In the genomic region with DNA sequence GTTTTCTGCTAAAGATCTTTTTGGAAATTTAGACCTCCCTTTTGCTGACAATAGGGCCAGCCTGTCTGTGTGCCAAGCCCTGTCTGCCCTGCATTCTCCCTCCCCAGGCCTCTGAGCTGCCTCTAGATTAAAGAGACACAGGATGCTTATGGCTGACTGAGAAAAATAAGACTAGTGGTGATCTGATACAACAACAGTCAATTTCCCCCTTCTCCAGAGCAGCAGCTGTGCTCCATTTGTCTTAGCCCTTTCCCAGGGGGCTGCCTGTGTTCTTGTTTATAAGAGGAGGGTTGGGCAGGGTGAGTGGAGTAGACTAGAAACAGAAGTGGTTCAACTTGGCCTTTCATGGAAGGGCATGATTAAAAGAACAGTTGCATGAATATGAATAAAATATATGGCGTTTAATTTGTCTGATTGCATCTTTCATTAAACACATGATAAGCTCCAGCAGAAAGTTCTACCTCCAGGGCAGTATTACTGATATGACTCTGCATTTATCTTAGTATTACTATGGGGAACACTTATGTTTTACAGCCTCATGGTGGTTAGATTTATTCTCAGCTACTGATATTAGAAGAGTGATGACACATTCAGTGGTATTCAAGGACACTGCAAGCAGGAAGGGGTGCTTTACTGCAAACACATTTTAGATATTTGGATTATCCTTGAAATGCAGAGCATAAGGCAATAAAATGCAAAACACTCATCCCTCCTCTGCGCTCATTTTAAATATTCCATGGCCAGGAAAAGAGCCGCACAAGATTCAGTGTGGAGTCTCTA, we compare ENCODE assay signal across 12 cellular contexts.
DNase-seq lines count a peak whose midpoint lies in the region; ATAC-seq and TF ChIP-seq lines count a peak whose summit lies in the region.
"Had no signal": no experiment of that assay in that cellular context is flagged by ENCODE, and none has a peak within 500 bp of the region (broad histone marks: within the 10 kb centered on the region; RNA-seq: fewer than 3 reads in every experiment).

No MANE protein-coding gene starts in this region.

- H4K20me1 ChIP-seq in GM23248 (ENCODE audit: insufficient read depth) = no peaks in the 10 kb centered on the region
- H4K20me1 ChIP-seq in fibroblast of lung (ENCODE audit: control insufficient read depth, extremely low read depth, insufficient read depth, low read length) = no peaks in the 10 kb centered on the region

- ATAC-seq in GM21515 (IDR thresholded peaks at IDR 0.05; ENCODE audit: unreplicated experiment) (no peak), GM21423 (IDR thresholded peaks at IDR 0.05; ENCODE audit: unreplicated experiment) (no peak)

- H3K9me2 ChIP-seq in GM23248 (ENCODE audit: insufficient read depth) = no peaks in the 10 kb centered on the region

- H2AFZ ChIP-seq in GM23248 = peak overlapping the region; percentile 59
- H2AFZ ChIP-seq in fibroblast of lung (ENCODE audit: low read length) = peak overlapping the region; percentile 57

- H3K27ac ChIP-seq in GM23248 (peak overlapping the region; percentile 74), fibroblast of lung (ENCODE audit: insufficient read depth, low read length) (peak overlapping the region; percentile 65)
- H3K27ac ChIP-seq: C4-2B, ovary had no signal

- H3K9me3 ChIP-seq in GM23248 (ENCODE audit: low read depth) = no peaks in the 10 kb centered on the region
- H3K9me3 ChIP-seq in fibroblast of lung (ENCODE audit: control insufficient read depth, insufficient read depth, low read depth, low read length) = no peaks in the 10 kb centered on the region
- H3K9me3 ChIP-seq: ovary had no signal

- TF ChIP-seq CTCF in fibroblast of lung (conservative IDR thresholded peaks at IDR 0.05 in 1 of 2, IDR thresholded peaks at IDR 0.05 in 1 of 2; ENCODE audit: low read depth in 1 of 2, low read length in 2 of 2) = peak in 1 of 2 donors; percentile 32

- H3K4me2 ChIP-seq in GM23248 (ENCODE audit: unreplicated experiment) = peak overlapping the region; percentile 74
- no peak overlapping the region for H3K4me2 ChIP-seq in fibroblast of lung (ENCODE audit: extremely low read depth, insufficient read depth, low read length)

- peaks cover 81% of the 10 kb centered on the region for H3K4me1 ChIP-seq in GM23248 (ENCODE audit: insufficient read depth)
- H3K4me1 ChIP-seq in fibroblast of lung (ENCODE audit: control insufficient read depth, extremely low read depth, insufficient read depth, low read length) = peaks cover 31% of the 10 kb centered on the region

- no peak overlapping the region for H3K4me3 ChIP-seq in GM23248
- no peak overlapping the region for H3K4me3 ChIP-seq in fibroblast of lung (replicated peaks in 1 of 4; ENCODE audit: control extremely low read depth in 1 of 4, insufficient read depth in 1 of 4, low read depth in 3 of 4, low read length in 4 of 4)
- H3K4me3 ChIP-seq: ovary had no signal

- in situ Hi-C loops in GM23248 (cut with MboI) = no loop called here

- WGBS in GM23248 (ENCODE audit: low coverage in 1 of 2, low lambda C conversion rate in 2 of 2, missing lambda C conversion rate in 2 of 2), 2 experiments = 52 to 54% methylated on average over 3 of the region's 3 CpGs

- H3K9ac ChIP-seq in GM23248 (peak overlapping the region; percentile 46), fibroblast of lung (ENCODE audit: insufficient read depth, low read length) (no peak overlapping the region)

- H3K27me3 ChIP-seq in GM23248 (replicated peaks; ENCODE audit: insufficient read depth) (no peaks in the 10 kb centered on the region), fibroblast of lung (ENCODE audit: control insufficient read depth, insufficient read depth, low read length) (no peaks in the 10 kb centered on the region)
- H3K27me3 ChIP-seq: ovary had no signal

- H3K36me3 ChIP-seq in GM23248 (ENCODE audit: low read depth) = no peaks in the 10 kb centered on the region
- H3K36me3 ChIP-seq in fibroblast of lung (ENCODE audit: control insufficient read depth, insufficient read depth, low read length) = no peaks in the 10 kb centered on the region
- H3K36me3 ChIP-seq: ovary had no signal

- DNase-seq in A172 (ENCODE audit: low spot score) (peak; percentile 50), GM23248 (peak; percentile 60), NCI-H510A (lab: John Stamatoyannopoulos, UW) (peak; percentile 11), fibroblast of lung (ENCODE audit: low read depth in 2 of 2) (peak; percentile 61 to 71), activated gamma-delta T cell treated with Interleukin-2 at 50 U/mL for 16 hours (no peak)
- no peak for DNase-seq in NK-92 treated with Interleukin-12 subunit alpha and Interleukin-12 subunit beta, amount 100 ng/mL, for 24 hours (lab: John Stamatoyannopoulos, UW)
- DNase-seq: effector CD8-positive, alpha-beta T cell; islet precursor cell; ovary had no signal

- H3F3A ChIP-seq in GM23248 (ENCODE audit: insufficient read depth) = peaks cover 61% of the 10 kb centered on the region

- H3K79me2 ChIP-seq in GM23248 (ENCODE audit: insufficient read depth) (no peaks in the 10 kb centered on the region), fibroblast of lung (ENCODE audit: control insufficient read depth, insufficient read depth, low read length) (no peaks in the 10 kb centered on the region)

Comparison
In these comparisons a context has a peak if more than half of its experiments do, and no peak if none do; other contexts are left out.
1. DNase-seq: peak in A172 (single experiment), GM23248 (single experiment), NCI-H510A (single experiment) and fibroblast of lung (2 of 2); none in NK-92 treated with Interleukin-12 subunit alpha and Interleukin-12 subunit beta, amount 100 ng/mL, for 24 hours (single experiment) and activated gamma-delta T cell treated with Interleukin-2 at 50 U/mL for 16 hours (single experiment).